ENCODE assay signal across 28 cellular contexts in the genomic region with DNA sequence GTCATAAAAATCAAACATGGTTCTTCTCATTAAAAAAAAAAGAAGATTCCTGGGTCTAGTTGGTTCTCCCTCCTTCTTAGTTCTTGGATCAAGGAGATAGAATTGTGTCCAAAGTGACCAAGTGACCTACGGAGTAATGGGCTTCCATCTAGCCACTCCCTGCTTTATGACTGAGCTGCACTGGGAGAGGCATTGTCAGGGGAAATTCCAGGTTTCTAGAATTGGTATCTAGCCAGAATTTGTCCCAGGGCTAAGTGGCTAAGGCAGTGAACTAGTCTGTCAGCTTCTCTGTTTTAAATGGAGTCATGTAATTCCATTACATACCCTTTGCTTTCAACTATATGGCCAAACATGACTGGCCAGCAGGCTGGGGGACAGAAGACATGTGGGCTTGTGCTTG. TPM values are rescaled to one million over a fixed set of nuclear protein-coding genes. Genes with fewer than 3 reads are reported as not detected.
DNase-seq lines count a peak whose midpoint lies in the region; ATAC-seq, FAIRE-seq and TF ChIP-seq lines count a peak whose summit lies in the region.
"Had no signal": no experiment of that assay in that cellular context is flagged by ENCODE, and none has a peak within 500 bp of the region (broad histone marks: within the 10 kb centered on the region; RNA-seq: fewer than 3 reads in every experiment).

No MANE protein-coding gene starts in this region.

- no peaks in the 10 kb centered on the region for H3K79me2 ChIP-seq in endothelial cell of umbilical vein (ENCODE audit: control insufficient read depth, insufficient read depth, low read length)

- DNase-seq in ELF-1 (ENCODE audit: low read depth, low spot score) (peak; percentile 6), ascending aorta (ENCODE audit: low spot score in 2 of 2) (no peak), endothelial cell of umbilical vein (ENCODE audit: low read depth, low spot score) (peak; percentile 12), left colon (no peak), Caco-2 (no peak), pons (ENCODE audit: low spot score) (no peak), Calu3 (no peak)
- DNase-seq: CD4-positive, CD25-positive, alpha-beta regulatory T cell; DMS79; H9; KG1; NCI-H1092 treated with DMSO at 0.1 percent for 48 hours; NCI-H1436; NCI-H187; NCI-H2081 treated with DMSO at 0.1 percent for 48 hours; NCI-H2171; NCI-H226; NCI-H510A; NCI-H69; Right ventricle myocardium superior; RPMI8226 had no signal

- no peak for TF ChIP-seq POLR2A in endothelial cell of umbilical vein (IDR thresholded peaks at IDR 0.05; ENCODE audit: low read depth, low read length)

- H3K9me3 Mint-ChIP-seq in Caco-2 (ENCODE audit: unreplicated experiment) (no peaks in the 10 kb centered on the region), Calu3 (ENCODE audit: low read depth, unreplicated experiment) (no peaks in the 10 kb centered on the region)
- H3K9me3 Mint-ChIP-seq: CD4-positive, CD25-positive, alpha-beta regulatory T cell; GM23338; H9 had no signal

- no peak overlapping the region for H3K4me2 ChIP-seq in endothelial cell of umbilical vein (ENCODE audit: insufficient read depth, low read length)
- H3K4me2 ChIP-seq: BLaER1, GM23338 had no signal

- dilution Hi-C loops in endothelial cell of umbilical vein (cut with MboI; ENCODE audit: extremely low pct_ligation_motif_present, low sequenced_read_pairs), result no loop called here

- POLR2A ChIA-PET in endothelial cell of umbilical vein (lab: Charles Lee), result no interaction called here
- POLR2A ChIA-PET in Caco-2 (lab: Charles Lee), result no interaction called here

- TF ChIP-seq CTCF in ascending aorta (IDR thresholded peaks at IDR 0.05), result no peak
- no peak for TF ChIP-seq CTCF in endothelial cell of umbilical vein (IDR thresholded peaks at IDR 0.05; ENCODE audit: extremely low read depth in 1 of 2, insufficient read depth in 1 of 2, low read depth in 1 of 2, low read length in 2 of 2)
- no peak for TF ChIP-seq CTCF in Caco-2 (IDR thresholded peaks at IDR 0.05; ENCODE audit: insufficient read depth in 1 of 2, low read depth in 1 of 2, low read length in 1 of 2, severe bottlenecking in 1 of 2, unreplicated experiment in 1 of 2)
- no peak for TF ChIP-seq CTCF in Calu3 (IDR thresholded peaks at IDR 0.05; ENCODE audit: unreplicated experiment)

- no peaks in the 10 kb centered on the region for H3K9me1 ChIP-seq in endothelial cell of umbilical vein (replicated peaks; ENCODE audit: control insufficient read depth, extremely low read depth, insufficient read depth, low read length)

- H3K36me3 Mint-ChIP-seq in Caco-2 (ENCODE audit: insufficient read depth, unreplicated experiment) (no peaks in the 10 kb centered on the region), Calu3 (ENCODE audit: insufficient read depth, unreplicated experiment) (no peaks in the 10 kb centered on the region)
- H3K36me3 Mint-ChIP-seq: CD4-positive, CD25-positive, alpha-beta regulatory T cell had no signal

- intact Hi-C loops in ascending aorta (cut with DNase I) (no loop called here), endothelial cell of umbilical vein (cut with micrococcal nuclease) (no loop called here), left colon (cut with DNase I, micrococcal nuclease) (no loop called here), Caco-2 (cut with micrococcal nuclease; ENCODE audit: unreplicated experiment) (no loop called here), Calu3 (cut with micrococcal nuclease; ENCODE audit: unreplicated experiment) (no loop called here)

- H3K4me3 ChIP-seq in ascending aorta (no peak overlapping the region), endothelial cell of umbilical vein (replicated peaks in 1 of 3; ENCODE audit: insufficient read depth in 1 of 3, low read depth in 1 of 3, low read length in 3 of 3) (no peak overlapping the region), Caco-2 (ENCODE audit: low read depth, low read length) (no peak overlapping the region)
- H3K4me3 ChIP-seq: BLaER1, GM23338, SJSA1 had no signal

- H3K27me3 Mint-ChIP-seq in Caco-2 (ENCODE audit: insufficient read depth, unreplicated experiment) (peaks cover 5% of the 10 kb centered on the region), Calu3 (ENCODE audit: unreplicated experiment) (peaks cover 30% of the 10 kb centered on the region)
- H3K27me3 Mint-ChIP-seq: CD4-positive, CD25-positive, alpha-beta regulatory T cell had no signal

- no peaks in the 10 kb centered on the region for H3K4me1 Mint-ChIP-seq in Caco-2 (ENCODE audit: low read depth, unreplicated experiment)
- no peaks in the 10 kb centered on the region for H3K4me1 Mint-ChIP-seq in Calu3 (ENCODE audit: low read depth, unreplicated experiment)
- H3K4me1 Mint-ChIP-seq: CD4-positive, CD25-positive, alpha-beta regulatory T cell had no signal

- no peaks in the 10 kb centered on the region for H3K36me3 ChIP-seq in ascending aorta
- no peaks in the 10 kb centered on the region for H3K36me3 ChIP-seq in endothelial cell of umbilical vein (ENCODE audit: control insufficient read depth in 2 of 2, extremely low read depth in 1 of 2, insufficient read depth in 2 of 2, low read length in 2 of 2)
- no peaks in the 10 kb centered on the region for H3K36me3 ChIP-seq in Caco-2 (ENCODE audit: control insufficient read depth, insufficient read depth, low read length)
- H3K36me3 ChIP-seq: BLaER1, SJSA1 had no signal

- CTCF ChIA-PET in endothelial cell of umbilical vein (lab: Charles Lee), result interaction anchor here (0.8 kb wide), 2 partner anchors 14 to 26 kb away, joined by 3 to 4 read pairs; no protein-coding TSS in a partner anchor
- CTCF ChIA-PET in Caco-2 (lab: Charles Lee), result no interaction called here
- CTCF ChIA-PET in Calu3 (lab: Charles Lee), result no interaction called here

- H3K9ac ChIP-seq in endothelial cell of umbilical vein (replicated peaks; ENCODE audit: extremely low read depth, insufficient read depth, low read length), result no peak overlapping the region
- H3K9ac ChIP-seq: BLaER1 had no signal

- H3K9me3 ChIP-seq in ascending aorta (no peaks in the 10 kb centered on the region), endothelial cell of umbilical vein (replicated peaks; ENCODE audit: control insufficient read depth, insufficient read depth, low read length) (no peaks in the 10 kb centered on the region), Caco-2 (no peaks in the 10 kb centered on the region)
- H3K9me3 ChIP-seq: BLaER1, SJSA1 had no signal

- ATAC-seq in left colon (peak; percentile 85), GM21447 (IDR thresholded peaks at IDR 0.05; ENCODE audit: unreplicated experiment) (no peak)
- ATAC-seq: GM23338 had no signal

- BruUV-seq in endothelial cell of umbilical vein (replicated peaks; lab: Mats Ljungman, UMichigan) (no TSS peak), Caco-2 (replicated peaks; lab: Mats Ljungman, UMichigan) (no TSS peak), Calu3 (replicated peaks; lab: Mats Ljungman, UMichigan) (no TSS peak)

- no peak for FAIRE-seq in endothelial cell of umbilical vein (lab: Jason Lieb, UNC)
- FAIRE-seq: A204.1, GM19239 had no signal

- no peak overlapping the region for H2AFZ ChIP-seq in endothelial cell of umbilical vein (ENCODE audit: low read depth, low read length)
- H2AFZ ChIP-seq: GM23338 had no signal

- H3K4me1 ChIP-seq in ascending aorta, result peaks cover 0 to 6% of the 10 kb centered on the region in 2 donors
- H3K4me1 ChIP-seq in endothelial cell of umbilical vein (ENCODE audit: control insufficient read depth, extremely low read depth, insufficient read depth, low read length), result no peaks in the 10 kb centered on the region
- no peaks in the 10 kb centered on the region for H3K4me1 ChIP-seq in Caco-2
- H3K4me1 ChIP-seq: BLaER1, SJSA1 had no signal

- no peak overlapping the region for H3K4me3 Mint-ChIP-seq in Caco-2 (ENCODE audit: unreplicated experiment)
- no peak overlapping the region for H3K4me3 Mint-ChIP-seq in Calu3 (ENCODE audit: low read depth, unreplicated experiment)
- H3K4me3 Mint-ChIP-seq: CD4-positive, CD25-positive, alpha-beta regulatory T cell; GM23338; H9 had no signal

- H3K27ac Mint-ChIP-seq in Caco-2 (ENCODE audit: unreplicated experiment), result no peak overlapping the region
- no peak overlapping the region for H3K27ac Mint-ChIP-seq in Calu3 (ENCODE audit: unreplicated experiment)
- H3K27ac Mint-ChIP-seq: CD4-positive, CD25-positive, alpha-beta regulatory T cell; GM23338; H9 had no signal

- H3K27ac ChIP-seq in ascending aorta, result peak overlapping the region; percentile 20 to 62
- H3K27ac ChIP-seq in endothelial cell of umbilical vein (ENCODE audit: insufficient read depth, low read depth, low read length), result no peak overlapping the region
- H3K27ac ChIP-seq: BLaER1, SJSA1 had no signal

- no peaks in the 10 kb centered on the region for H3K27me3 ChIP-seq in ascending aorta
- peaks cover 1 to 9% of the 10 kb centered on the region in 2 experiments for H3K27me3 ChIP-seq in endothelial cell of umbilical vein (ENCODE audit: control insufficient read depth in 2 of 2, insufficient read depth in 2 of 2, low read length in 2 of 2)
- no peaks in the 10 kb centered on the region for H3K27me3 ChIP-seq in Caco-2 (replicated peaks; ENCODE audit: control insufficient read depth, insufficient read depth, low read length)
- H3K27me3 ChIP-seq: BLaER1 had no signal

- H4K20me1 ChIP-seq in endothelial cell of umbilical vein (replicated peaks; ENCODE audit: control insufficient read depth, extremely low read depth, insufficient read depth, low read length), result no peaks in the 10 kb centered on the region
- H4K20me1 ChIP-seq: BLaER1 had no signal

TF ChIP-seq in endothelial cell of umbilical vein, 7 proteins besides CTCF, POLR2A, EP300 and RAD21 (continues in another document):
- no peak for TF ChIP-seq MYC (IDR thresholded peaks at IDR 0.05; ENCODE audit: low read depth, low read length)
- no peak for TF ChIP-seq POLR2AphosphoS5 (IDR thresholded peaks at IDR 0.05; ENCODE audit: insufficient read depth, low read depth, low read length)
- TF ChIP-seq EZH2 (IDR thresholded peaks at IDR 0.05; ENCODE audit: borderline replicate concordance, low read depth, low read length, severe bottlenecking), result no peak
- no peak for TF ChIP-seq JUN (IDR thresholded peaks at IDR 0.05; ENCODE audit: borderline replicate concordance, insufficient read depth, insufficient read length, low read depth)
- no peak for TF ChIP-seq FOS (IDR thresholded peaks at IDR 0.05; ENCODE audit: borderline replicate concordance, insufficient read depth, low read length)

RNA-seq across cellular contexts. Expression of gene ERG, which starts 40.1 kb away (rescaled TPM):
- total RNA-seq in ascending aorta (28.5 TPM), endothelial cell of umbilical vein (210 and 223 TPM in 2 replicates), left colon (1 to 10 TPM; 3.5 to 5.0 TPM), Caco-2 (2022) (not detected in 2 replicates), Calu3 (2022) (not detected in 2 replicates)
- 173 and 202 TPM in 2 replicates for polyA plus RNA-seq in endothelial cell of umbilical vein
- polyA plus RNA-seq in endothelial cell of umbilical vein (2011; cell fraction: cytosol; rRNA removed), result 102 and 124 TPM in 2 replicates
- 226 and 271 TPM in 2 replicates for polyA plus RNA-seq in endothelial cell of umbilical vein (2011; cell fraction: nucleus; rRNA removed)
- polyA plus RNA-seq in endothelial cell of umbilical vein (2012), result 146 and 167 TPM in 2 replicates
- polyA minus RNA-seq in endothelial cell of umbilical vein, result 250 and 253 TPM in 2 replicates
- not detected for polyA minus RNA-seq in endothelial cell of umbilical vein (2011; cell fraction: cytosol; rRNA and poly(A)+ RNA removed)
- polyA minus RNA-seq in endothelial cell of umbilical vein (2011; cell fraction: nucleus; rRNA and poly(A)+ RNA removed), result 356 and 482 TPM in 2 replicates
- polyA plus RNA-seq: AG04450; CD4-positive, CD25-positive, alpha-beta regulatory T cell had no signal

Comparison
In these comparisons a context has a peak if more than half of its experiments do, and no peak if none do; other contexts are left out.
1. DNase-seq: peak in ELF-1 (single experiment) and endothelial cell of umbilical vein (single experiment); none in ascending aorta (0 of 2), left colon (0 of 2), Caco-2 (0 of 2), pons (single experiment) and Calu3 (single experiment).